11 cellular contexts compared by ENCODE assay signal in genomic region chr13:102317593-102317992, GRCh38.
DNase-seq lines count a peak whose midpoint lies in the region; ATAC-seq, FAIRE-seq and TF ChIP-seq lines count a peak whose summit lies in the region.
"Had no signal": no experiment of that assay in that cellular context is flagged by ENCODE, and none has a peak within 500 bp of the region (broad histone marks: within the 10 kb centered on the region; RNA-seq: fewer than 3 reads in every experiment).

No MANE protein-coding gene starts in this region.

- ATAC-seq in mucosa of descending colon = peak; percentile 55
- no peak for ATAC-seq in GM18861 (IDR thresholded peaks at IDR 0.05; ENCODE audit: unreplicated experiment)

- TF ChIP-seq CTCF in astrocyte (IDR thresholded peaks at IDR 0.05; ENCODE audit: insufficient read depth, low read depth, low read length) = no peak
- no peak for TF ChIP-seq CTCF in cardiac muscle cell (IDR thresholded peaks at IDR 0.05; ENCODE audit: low read depth, low read length)
- no peak for TF ChIP-seq CTCF in mucosa of descending colon (IDR thresholded peaks at IDR 0.05)
- no peak for TF ChIP-seq CTCF in uterus (IDR thresholded peaks at IDR 0.05)

- no peaks in the 10 kb centered on the region for H3K27me3 Mint-ChIP-seq in astrocyte (ENCODE audit: low read depth, unreplicated experiment)

- H2AFZ ChIP-seq in astrocyte (ENCODE audit: low read depth, low read length) = no peak overlapping the region
- H2AFZ ChIP-seq: PC-9 had no signal

- H3K9me3 ChIP-seq in astrocyte (ENCODE audit: insufficient read depth, low read depth, low read length) (no peaks in the 10 kb centered on the region), cardiac muscle cell (ENCODE audit: low read depth) (no peaks in the 10 kb centered on the region), mucosa of descending colon (no peaks in the 10 kb centered on the region), uterus (no peaks in the 10 kb centered on the region)

- TF ChIP-seq POLR2A in uterus (IDR thresholded peaks at IDR 0.05) = no peak

- H3K9me3 Mint-ChIP-seq in astrocyte (ENCODE audit: unreplicated experiment) = no peaks in the 10 kb centered on the region

- H3K27ac ChIP-seq in astrocyte (ENCODE audit: low read depth, low read length) (no peak overlapping the region), cardiac muscle cell (no peak overlapping the region), uterus (peak overlapping the region; percentile 59)
- H3K27ac ChIP-seq: KMS-11, PC-9 had no signal

- no peaks in the 10 kb centered on the region for H3K79me2 ChIP-seq in astrocyte (ENCODE audit: insufficient read depth, low read length)

- peak; percentile 44 for DNase-seq in astrocyte (ENCODE audit: low read depth)
- DNase-seq in cardiac muscle cell (ENCODE audit: low read depth in 1 of 2, low spot score in 1 of 2) = peak; percentile 34 to 80
- DNase-seq in mucosa of descending colon = peak; percentile 43 to 59 (median 51)
- peak; percentile 92 to 94 for DNase-seq in uterus
- DNase-seq in EL = no peak
- no peak for DNase-seq in stimulated activated naive CD4-positive, alpha-beta T cell treated with Interleukin-2 at 50 U/mL for 16 hours (lab: John Stamatoyannopoulos, UW)
- DNase-seq: PC-9 had no signal

- FAIRE-seq in astrocyte (lab: Jason Lieb, UNC) = no peak
- FAIRE-seq: GM12891, keratinocyte had no signal

- H3K36me3 ChIP-seq in astrocyte (ENCODE audit: insufficient read depth, low read length) (no peaks in the 10 kb centered on the region), cardiac muscle cell (no peaks in the 10 kb centered on the region), mucosa of descending colon (ENCODE audit: low read depth) (no peaks in the 10 kb centered on the region), uterus (no peaks in the 10 kb centered on the region)

- H3K4me2 ChIP-seq in astrocyte (ENCODE audit: low read length) = no peak overlapping the region
- H3K4me2 ChIP-seq: KMS-11, PC-9 had no signal

- no peak overlapping the region for H3K4me3 ChIP-seq in astrocyte (ENCODE audit: insufficient read depth, low read depth, low read length)
- no peak overlapping the region for H3K4me3 ChIP-seq in cardiac muscle cell
- no peak overlapping the region for H3K4me3 ChIP-seq in mucosa of descending colon
- H3K4me3 ChIP-seq in uterus = no peak overlapping the region
- H3K4me3 ChIP-seq: PC-9 had no signal

- no peaks in the 10 kb centered on the region for H3K36me3 Mint-ChIP-seq in astrocyte (ENCODE audit: low read depth, unreplicated experiment)

- no peaks in the 10 kb centered on the region for H3K4me1 ChIP-seq in astrocyte (ENCODE audit: insufficient read depth, low read length)
- H3K4me1 ChIP-seq in cardiac muscle cell (ENCODE audit: low read depth) = no peaks in the 10 kb centered on the region
- H3K4me1 ChIP-seq in mucosa of descending colon (ENCODE audit: low read depth) = no peaks in the 10 kb centered on the region
- no peaks in the 10 kb centered on the region for H3K4me1 ChIP-seq in uterus

- peaks cover 2% of the 10 kb centered on the region for H3K4me1 Mint-ChIP-seq in astrocyte (ENCODE audit: low read depth, unreplicated experiment)

- no peaks in the 10 kb centered on the region for H4K20me1 ChIP-seq in astrocyte (ENCODE audit: insufficient read depth, low read length)

- H3K27ac Mint-ChIP-seq in astrocyte (ENCODE audit: unreplicated experiment) = no peak overlapping the region

- no peaks in the 10 kb centered on the region for H3K27me3 ChIP-seq in astrocyte (ENCODE audit: insufficient read depth, low read length)
- H3K27me3 ChIP-seq in cardiac muscle cell = no peaks in the 10 kb centered on the region
- H3K27me3 ChIP-seq in uterus = no peaks in the 10 kb centered on the region

- H3K4me3 Mint-ChIP-seq in astrocyte (ENCODE audit: unreplicated experiment) = no peak overlapping the region

- H3K9ac ChIP-seq in astrocyte (ENCODE audit: low read length) = no peak overlapping the region
- H3K9ac ChIP-seq: KMS-11 had no signal

- intact Hi-C loops in mucosa of descending colon (cut with DNase I, micrococcal nuclease) = no loop called here
- intact Hi-C loops in uterus (cut with DNase I; ENCODE audit: low total_unique reads) = no loop called here

Comparison
In these comparisons a context has a peak if more than half of its experiments do, and no peak if none do; other contexts are left out.
1. DNase-seq: peak in astrocyte (single experiment), cardiac muscle cell (2 of 2), mucosa of descending colon (3 of 3) and uterus (2 of 2); none in EL (single experiment) and stimulated activated naive CD4-positive, alpha-beta T cell treated with Interleukin-2 at 50 U/mL for 16 hours (single experiment).
2. H3K27ac ChIP-seq: peak in uterus (2 of 2); none in astrocyte (single experiment) and cardiac muscle cell (single experiment).